ENCODE assay signal across 8 cellular contexts in the genomic region with DNA sequence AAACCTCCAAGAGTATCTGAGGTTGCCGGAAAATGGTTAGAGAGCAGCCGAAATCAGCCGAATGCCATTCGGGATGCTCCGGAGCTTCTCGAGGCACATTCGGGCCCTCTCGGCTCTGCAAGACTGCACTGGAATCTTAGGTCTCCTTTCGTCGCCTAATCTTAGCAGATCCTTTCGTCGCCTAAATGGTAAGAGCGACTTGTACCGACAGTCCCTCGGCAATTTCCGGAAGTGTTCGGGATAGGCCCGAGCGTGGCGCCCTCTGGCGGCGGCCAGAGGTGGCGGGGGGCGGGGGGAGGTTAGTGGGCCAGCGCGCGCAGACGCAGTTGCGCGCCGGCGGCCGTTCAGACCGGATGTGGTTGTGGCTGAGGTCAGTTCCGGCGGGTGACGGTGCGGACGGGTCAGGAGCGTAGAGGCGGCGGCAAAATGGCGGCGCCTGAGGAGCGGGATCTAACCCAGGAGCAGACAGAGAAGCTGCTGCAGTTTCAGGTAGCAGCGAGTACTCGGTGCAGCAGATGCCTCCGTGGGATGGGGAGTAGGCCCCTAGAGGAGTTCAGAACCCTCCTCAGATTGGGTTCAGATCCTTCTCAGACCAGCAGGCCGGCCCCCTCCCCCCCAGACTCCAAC. TPM values are rescaled to one million over a fixed set of nuclear protein-coding genes. Genes with fewer than 3 reads are reported as not detected.
A peak's percentile ranks its signal among the peaks of the same experiment; 100 is the strongest.
DNase-seq lines count a peak whose midpoint lies in the region; ATAC-seq and TF ChIP-seq lines count a peak whose summit lies in the region.

A gene with protein sequence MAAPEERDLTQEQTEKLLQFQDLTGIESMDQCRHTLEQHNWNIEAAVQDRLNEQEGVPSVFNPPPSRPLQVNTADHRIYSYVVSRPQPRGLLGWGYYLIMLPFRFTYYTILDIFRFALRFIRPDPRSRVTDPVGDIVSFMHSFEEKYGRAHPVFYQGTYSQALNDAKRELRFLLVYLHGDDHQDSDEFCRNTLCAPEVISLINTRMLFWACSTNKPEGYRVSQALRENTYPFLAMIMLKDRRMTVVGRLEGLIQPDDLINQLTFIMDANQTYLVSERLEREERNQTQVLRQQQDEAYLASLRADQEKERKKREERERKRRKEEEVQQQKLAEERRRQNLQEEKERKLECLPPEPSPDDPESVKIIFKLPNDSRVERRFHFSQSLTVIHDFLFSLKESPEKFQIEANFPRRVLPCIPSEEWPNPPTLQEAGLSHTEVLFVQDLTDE (plus strand): TSS at position 404 of the 627 bp plus-strand sequence. CDS start 23 bp downstream, at position 427.

- ATAC-seq in HG02623 (IDR thresholded peaks at IDR 0.05; ENCODE audit: unreplicated experiment) = peak; percentile 92
- peak; percentile 95 to 97 for ATAC-seq in activated naive CD4-positive, alpha-beta T cell treated with anti-CD3 and anti-CD28 coated beads, Interleukin-2, amount 50 U/mL, for 72 hours

- no peaks in the 10 kb centered on the region for H3K9me3 Mint-ChIP-seq in activated naive CD4-positive, alpha-beta T cell treated with anti-CD3 and anti-CD28 coated beads, Interleukin-2, amount 50 U/mL, for 72 hours

- H3K4me3 ChIP-seq in GM12864 (ENCODE audit: low read depth, low read length) = peak within 1 kb of the TSS; percentile 93

- TF ChIP-seq CTCF in GM12864 (IDR thresholded peaks at IDR 0.05; ENCODE audit: low read depth, low read length, missing control alignments) = peak; percentile 90

- H3K36me3 Mint-ChIP-seq in activated naive CD4-positive, alpha-beta T cell treated with anti-CD3 and anti-CD28 coated beads, Interleukin-2, amount 50 U/mL, for 72 hours = peaks cover 16 to 22% of the 10 kb centered on the region in 2 donors

- H3K27ac Mint-ChIP-seq in activated naive CD4-positive, alpha-beta T cell treated with anti-CD3 and anti-CD28 coated beads, Interleukin-2, amount 50 U/mL, for 72 hours = peak within 1 kb of the TSS; percentile 99 to 100

- DNase-seq in GM12864 (ENCODE audit: low read depth) = peak; percentile 97
- DNase-seq in NCI-H1092 treated with DMSO at 0.1 percent for 48 hours (lab: John Stamatoyannopoulos, UW) = peak; percentile 89
- DNase-seq in SKM-1 (lab: John Stamatoyannopoulos, UW; ENCODE audit: unreplicated experiment) = peak; percentile 99
- peak; percentile 99 to 100 for DNase-seq in activated naive CD4-positive, alpha-beta T cell treated with anti-CD3 and anti-CD28 coated beads, Interleukin-2, amount 50 U/mL, for 72 hours (ENCODE audit: low spot score in 2 of 2)
- peak; percentile 91 for DNase-seq in glomerular endothelial cell (ENCODE audit: extremely low read depth, low read depth, low spot score)
- peak; percentile 94 for DNase-seq in occipital lobe (lab: John Stamatoyannopoulos, UW)

- H3K27ac ChIP-seq in temporal lobe (ENCODE audit: low read depth, low read length) = peak within 1 kb of the TSS; percentile 94

RNA-seq across cellular contexts. Expression of the gene that starts here (rescaled TPM):
- 10 to 100 TPM; 36.3 to 37.7 TPM for total RNA-seq in activated naive CD4-positive, alpha-beta T cell treated with anti-CD3 and anti-CD28 coated beads, Interleukin-2, amount 50 U/mL, for 72 hours
- total RNA-seq in glomerular endothelial cell (38.4 and 44.9 TPM in 2 replicates), occipital lobe (32.6 TPM), temporal lobe (24.6 TPM)

Comparison
In these comparisons a context has a peak if more than half of its experiments do, and no peak if none do; other contexts are left out.
1. Peak in every context shown above with its lines: DNase-seq, ATAC-seq, H3K4me3 ChIP-seq and H3K27ac ChIP-seq.